20 cellular contexts compared by ENCODE assay signal in the genomic region with DNA sequence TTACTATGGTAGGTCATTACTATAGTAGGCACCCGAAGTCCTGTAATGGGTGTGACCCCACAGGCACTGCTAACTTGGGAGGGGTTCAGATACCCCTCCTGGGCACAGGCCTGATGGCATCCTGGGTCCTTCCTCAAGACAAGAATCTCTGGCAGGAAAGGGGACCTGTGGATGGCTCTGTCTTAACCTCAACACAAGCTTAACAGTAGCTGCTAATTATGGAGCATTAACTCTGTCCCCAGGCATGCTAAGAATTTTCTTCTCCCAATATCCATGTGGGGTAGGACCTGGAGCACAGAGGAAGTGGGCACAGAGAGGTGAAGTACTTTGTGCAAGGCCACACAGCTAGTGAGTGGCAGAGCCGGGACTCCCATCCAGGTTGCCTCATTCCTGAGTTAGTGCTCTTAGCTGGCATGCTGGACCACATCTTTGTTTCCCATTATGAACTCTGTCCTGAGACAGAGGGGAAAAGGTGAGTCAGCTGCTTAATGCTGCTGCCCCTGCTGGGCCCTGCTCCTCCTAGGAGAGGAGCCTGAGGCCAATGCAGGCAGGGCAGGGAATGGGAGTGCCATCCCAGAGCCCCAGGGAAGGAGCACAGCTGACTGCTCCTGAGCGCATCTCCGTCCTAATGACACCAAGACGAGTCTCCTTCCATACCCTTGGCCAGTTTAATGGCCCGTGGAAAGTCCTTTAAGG. TPM values are rescaled to one million over a fixed set of nuclear protein-coding genes. Genes with fewer than 3 reads are reported as not detected.
DNase-seq lines count a peak whose midpoint lies in the region; ATAC-seq and TF ChIP-seq lines count a peak whose summit lies in the region.
"Had no signal": no experiment of that assay in that cellular context is flagged by ENCODE, and none has a peak within 500 bp of the region (broad histone marks: within the 10 kb centered on the region; RNA-seq: fewer than 3 reads in every experiment).

No MANE protein-coding gene starts in this region.

- no peak overlapping the region for H3K4me3 ChIP-seq in heart left ventricle
- H3K4me3 ChIP-seq in right atrium auricular region, result no peak overlapping the region
- H3K4me3 ChIP-seq in RWPE2 (ENCODE audit: severe bottlenecking), result no peak overlapping the region
- H3K4me3 ChIP-seq in neural progenitor cell, result no peak overlapping the region

- DNase-seq in heart left ventricle (peak in 1 of 5 donors; percentile 57), right atrium auricular region (ENCODE audit: low spot score) (no peak), RWPE2 (ENCODE audit: low spot score) (peak; percentile 62), iPS-NIHi11 (ENCODE audit: low spot score) (peak; percentile 44), type B pancreatic cell (ENCODE audit: extremely low spot score, unreplicated experiment) (peak; percentile 45), neural progenitor cell (ENCODE audit: low spot score) (no peak), substantia nigra (lab: John Stamatoyannopoulos, UW) (no peak)
- DNase-seq in stimulated activated CD4-positive, alpha-beta T cell treated with anti-CD3 and anti-CD28 coated beads, Interleukin-4, amount 100 ng/mL, for 24 hours, result no peak
- DNase-seq: activated CD4-positive, alpha-beta T cell treated with anti-CD3 and anti-CD28 coated beads for 36 hours; activated naive CD4-positive, alpha-beta T cell treated with anti-CD3 and anti-CD28 coated beads for 36 hours; CD4-positive, alpha-beta memory T cell; cortex of kidney; DND-41; HFFc6; NCI-H1436 treated with DMSO at 0.1 percent for 48 hours; stimulated activated CD4-positive, alpha-beta T cell treated with anti-CD3 and anti-CD28 coated beads, Interleukin-15, amount 100 ng/mL, for 24 hours; T-helper 9 cell had no signal

- H4K20me1 ChIP-seq in neural progenitor cell (ENCODE audit: low read depth), result no peaks in the 10 kb centered on the region

- no peaks in the 10 kb centered on the region for H3K27me3 Mint-ChIP-seq in type B pancreatic cell
- no peaks in the 10 kb centered on the region for H3K27me3 Mint-ChIP-seq in neural progenitor cell (ENCODE audit: insufficient read depth, low read depth)
- H3K27me3 Mint-ChIP-seq: activated CD4-positive, alpha-beta T cell treated with anti-CD3 and anti-CD28 coated beads for 36 hours had no signal

- H3K9ac ChIP-seq in neural progenitor cell, result no peak overlapping the region

- H3K27ac ChIP-seq in heart left ventricle (peak overlapping the region in 9 of 12 donors; percentile 3 to 69 (median 62)), right atrium auricular region (peak overlapping the region in 1 of 2 donors; percentile 27), RWPE2 (ENCODE audit: poor library complexity, severe bottlenecking) (no peak overlapping the region), neural progenitor cell (no peak overlapping the region), substantia nigra (ENCODE audit: low read depth, low read length, poor library complexity, severe bottlenecking) (no peak overlapping the region)

- no peak overlapping the region for H2AFZ ChIP-seq in neural progenitor cell (replicated peaks)

- peak; percentile 6 to 71 (median 26) for ATAC-seq in heart left ventricle
- ATAC-seq in RWPE2 (ENCODE audit: low read depth), result peak; percentile 52
- ATAC-seq: activated CD4-positive, alpha-beta T cell treated with anti-CD3 and anti-CD28 coated beads for 36 hours had no signal

- WGBS in heart left ventricle, 4 donors, result 59 to 78% (median 69%) methylated on average over 5 to 6 of the region's 6 CpGs

- intact Hi-C loops in heart left ventricle (cut with DNase I), result loop anchor here in 1 of 10 donors (2.0 kb wide), 1 partner anchor 31 kb away; a partner anchor contains a TSS

- H3K36me3 Mint-ChIP-seq in type B pancreatic cell (no peaks in the 10 kb centered on the region), neural progenitor cell (no peaks in the 10 kb centered on the region)
- H3K36me3 Mint-ChIP-seq: CD4-positive, alpha-beta memory T cell had no signal

- no peaks in the 10 kb centered on the region for H3K36me3 ChIP-seq in heart left ventricle
- no peaks in the 10 kb centered on the region for H3K36me3 ChIP-seq in right atrium auricular region
- H3K36me3 ChIP-seq in RWPE2 (ENCODE audit: low read depth), result no peaks in the 10 kb centered on the region
- H3K36me3 ChIP-seq in neural progenitor cell, result no peaks in the 10 kb centered on the region

- no peak for TF ChIP-seq POLR2A in heart left ventricle (IDR thresholded peaks at IDR 0.05)

- H3K9me3 ChIP-seq in heart left ventricle, result no peaks in the 10 kb centered on the region
- no peaks in the 10 kb centered on the region for H3K9me3 ChIP-seq in right atrium auricular region
- H3K9me3 ChIP-seq in RWPE2 (ENCODE audit: severe bottlenecking), result no peaks in the 10 kb centered on the region
- H3K9me3 ChIP-seq in neural progenitor cell (ENCODE audit: low read depth), result no peaks in the 10 kb centered on the region

- H3K27me3 ChIP-seq in heart left ventricle, result no peaks in the 10 kb centered on the region
- no peaks in the 10 kb centered on the region for H3K27me3 ChIP-seq in right atrium auricular region
- H3K27me3 ChIP-seq in RWPE2 (ENCODE audit: insufficient read depth, poor library complexity, severe bottlenecking), result no peaks in the 10 kb centered on the region
- no peaks in the 10 kb centered on the region for H3K27me3 ChIP-seq in neural progenitor cell

- H3K4me1 Mint-ChIP-seq in type B pancreatic cell (ENCODE audit: unreplicated experiment) (peaks cover 34% of the 10 kb centered on the region), neural progenitor cell (peaks cover 24% of the 10 kb centered on the region)
- H3K4me1 Mint-ChIP-seq: activated CD4-positive, alpha-beta T cell treated with anti-CD3 and anti-CD28 coated beads for 36 hours; CD4-positive, alpha-beta memory T cell had no signal

- no peaks in the 10 kb centered on the region for H3K79me2 ChIP-seq in neural progenitor cell (ENCODE audit: low read depth)

- H3K27ac Mint-ChIP-seq in type B pancreatic cell, result no peak overlapping the region
- H3K27ac Mint-ChIP-seq in neural progenitor cell, result no peak overlapping the region
- H3K27ac Mint-ChIP-seq: activated CD4-positive, alpha-beta T cell treated with anti-CD3 and anti-CD28 coated beads for 36 hours; activated naive CD4-positive, alpha-beta T cell treated with anti-CD3 and anti-CD28 coated beads for 36 hours; CD4-positive, alpha-beta memory T cell; HFFc6; nephron; stimulated activated naive CD8-positive, alpha-beta T cell treated with anti-CD3 and anti-CD28 coated beads, Interleukin-15, Interleukin-2, amounts not matched to agents 100 ng/mL and 50 ng/mL, for 24 hours had no signal

- H3K4me1 ChIP-seq in heart left ventricle, result peaks cover 3 to 65% (median 43%) of the 10 kb centered on the region in 12 donors
- peaks cover 0 to 43% of the 10 kb centered on the region in 2 donors for H3K4me1 ChIP-seq in right atrium auricular region
- H3K4me1 ChIP-seq in RWPE2 (ENCODE audit: insufficient read depth, poor library complexity, severe bottlenecking), result no peaks in the 10 kb centered on the region
- H3K4me1 ChIP-seq in neural progenitor cell, result no peaks in the 10 kb centered on the region

- H3K4me3 Mint-ChIP-seq in type B pancreatic cell (no peak overlapping the region), neural progenitor cell (no peak overlapping the region)
- H3K4me3 Mint-ChIP-seq: activated CD4-positive, alpha-beta T cell treated with anti-CD3 and anti-CD28 coated beads for 36 hours; activated naive CD4-positive, alpha-beta T cell treated with anti-CD3 and anti-CD28 coated beads for 36 hours; CD4-positive, alpha-beta memory T cell; HFFc6; nephron; stimulated activated naive CD8-positive, alpha-beta T cell treated with anti-CD3 and anti-CD28 coated beads, Interleukin-15, Interleukin-2, amounts not matched to agents 100 ng/mL and 50 ng/mL, for 24 hours had no signal

- H3F3A ChIP-seq in neural progenitor cell (ENCODE audit: low read depth), result no peaks in the 10 kb centered on the region

- no peak overlapping the region for H3K4me2 ChIP-seq in neural progenitor cell

- H3K9me3 Mint-ChIP-seq in type B pancreatic cell, result no peaks in the 10 kb centered on the region
- no peaks in the 10 kb centered on the region for H3K9me3 Mint-ChIP-seq in neural progenitor cell
- H3K9me3 Mint-ChIP-seq: activated naive CD4-positive, alpha-beta T cell treated with anti-CD3 and anti-CD28 coated beads for 36 hours; CD4-positive, alpha-beta memory T cell; HFFc6; nephron; stimulated activated naive CD8-positive, alpha-beta T cell treated with anti-CD3 and anti-CD28 coated beads, Interleukin-15, Interleukin-2, amounts not matched to agents 100 ng/mL and 50 ng/mL, for 24 hours had no signal

- TF ChIP-seq CTCF in heart left ventricle (IDR thresholded peaks at IDR 0.05) (no peak), right atrium auricular region (IDR thresholded peaks at IDR 0.05) (no peak), RWPE2 (IDR thresholded peaks at IDR 0.05; ENCODE audit: poor library complexity, severe bottlenecking) (no peak), type B pancreatic cell (conservative IDR thresholded peaks at IDR 0.05) (no peak), neural progenitor cell (IDR thresholded peaks at IDR 0.05) (no peak)

RNA-seq across cellular contexts. Expression of a gene that starts 32.1 kb away (rescaled TPM):
- total RNA-seq in heart left ventricle (10 to 100 TPM; 42.5 to 81.6 (median 62.4) TPM), right atrium auricular region (10 to 100 TPM; 17.9 to 56.8 TPM), type B pancreatic cell (ENCODE audit: low replicate concordance) (2.9 and 12.4 TPM in 2 replicates), neural progenitor cell (ENCODE audit: low replicate concordance) (3.5 and 7.0 TPM in 2 replicates)
- polyA plus RNA-seq in heart left ventricle, result 10 to 100 TPM; 17.0 to 48.6 TPM
- total RNA-seq: lung microvascular endothelial cell had no signal
- polyA plus RNA-seq: CD4-positive, alpha-beta memory T cell had no signal

Comparison
In these comparisons a context has a peak if more than half of its experiments do, and no peak if none do; other contexts are left out.
1. DNase-seq: peak in RWPE2 (single experiment), iPS-NIHi11 (single experiment) and type B pancreatic cell (single experiment); none in right atrium auricular region (single experiment), neural progenitor cell (single experiment), substantia nigra (0 of 49) and stimulated activated CD4-positive, alpha-beta T cell treated with anti-CD3 and anti-CD28 coated beads, Interleukin-4, amount 100 ng/mL, for 24 hours (single experiment).
2. H3K27ac ChIP-seq: peak in heart left ventricle (9 of 12); none in RWPE2 (single experiment), neural progenitor cell (single experiment) and substantia nigra (single experiment).